Comparison of ENCODE assay signal across 25 cellular contexts in the genomic region with DNA sequence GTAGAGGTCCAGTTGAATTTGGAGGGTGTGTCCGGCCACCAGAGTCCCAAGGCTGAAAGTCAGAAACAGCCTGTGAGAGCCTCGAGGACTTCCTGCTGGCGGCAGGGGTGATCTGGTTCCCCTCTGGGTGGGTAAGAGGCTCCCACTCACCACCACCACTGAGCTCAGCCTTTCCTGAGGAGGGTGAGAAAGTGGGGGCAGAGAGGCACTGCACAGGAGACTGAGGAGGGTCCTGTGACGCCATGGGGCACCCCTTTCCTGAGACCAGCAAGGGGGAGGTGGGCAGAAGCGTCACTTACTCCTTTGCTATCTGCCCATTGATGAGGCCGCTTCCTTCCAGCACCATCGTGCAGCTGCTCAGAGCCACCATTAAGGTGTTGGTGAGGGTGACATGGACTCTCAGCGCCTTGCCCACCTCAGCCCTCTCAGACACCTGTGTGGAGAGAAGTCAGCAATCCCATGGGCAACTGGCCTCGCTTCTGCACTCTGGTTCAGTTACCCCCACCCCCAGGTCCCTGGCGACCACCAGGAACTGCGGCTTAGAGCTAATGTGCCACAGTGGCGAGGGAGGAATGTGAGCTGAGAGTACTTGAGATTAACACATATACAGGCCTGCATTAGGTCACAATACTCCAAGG. TPM values are rescaled to one million over a fixed set of nuclear protein-coding genes. Genes with fewer than 3 reads are reported as not detected.
"Had no signal": no experiment of that assay in that cellular context is flagged by ENCODE, and none has a peak within 500 bp of the region (broad histone marks: within the 10 kb centered on the region; RNA-seq: fewer than 3 reads in every experiment).

No MANE protein-coding gene starts in this region.

- H3K27ac Mint-ChIP-seq: activated CD4-positive, alpha-beta memory T cell treated with anti-CD3 and anti-CD28 coated beads for 36 hours; activated CD4-positive, alpha-beta T cell treated with anti-CD3 and anti-CD28 coated beads for 36 hours; activated naive CD4-positive, alpha-beta T cell treated with anti-CD3 and anti-CD28 coated beads, Interleukin-2, amount 10 ng/mL, durations not matched to agents 7 days and 5 days; natural killer cell treated with Interleukin-12 subunit alpha and Interleukin-12 subunit beta and Interleukin-15 and Interleukin-18, amount 100 ng/mL, for 72 hours; stimulated activated naive B cell treated with anti-CD40 and anti-IgM and Interleukin-4, amounts not matched to agents 10 μg/mL and 1 μg/mL and 100 μg/mL, for 72 hours; T-helper 1 cell treated with Interleukin-12 subunit alpha and Interleukin-12 subunit beta and Interleukin-4 antibody, amounts not matched to agents 30 μg/mL and 1 μg/mL, for 36 hours; WTC11 had no signal

- DNase-seq: activated CD4-positive, alpha-beta memory T cell treated with anti-CD3 and anti-CD28 coated beads for 36 hours; activated CD4-positive, alpha-beta T cell treated with anti-CD3 and anti-CD28 coated beads for 36 hours; activated effector memory CD4-positive, alpha-beta T cell treated with anti-CD3 and anti-CD28 coated beads, Interleukin-2, amount 50 U/mL, for 16 hours; activated naive CD4-positive, alpha-beta T cell treated with anti-CD3 and anti-CD28 coated beads, Interleukin-2, amount 10 ng/mL, durations not matched to agents 7 days and 5 days; activated T-cell treated with anti-CD3 and anti-CD28 coated beads for 4 hours; amygdala; foreskin fibroblast; left ventricle myocardium superior; nucleus accumbens; small intestine; stimulated activated CD4-positive, alpha-beta T cell treated with anti-CD3 and anti-CD28 coated beads, Interleukin-2, amount 100 ng/mL, for 24 hours; stimulated activated naive B cell treated with anti-CD40 and anti-IgM and Interleukin-4, amounts not matched to agents 10 μg/mL and 1 μg/mL and 100 μg/mL, for 72 hours; T1000; testis; trophoblast cell had no signal

- H3K36me3 Mint-ChIP-seq: activated CD4-positive, alpha-beta memory T cell treated with anti-CD3 and anti-CD28 coated beads for 36 hours; activated naive CD4-positive, alpha-beta T cell treated with anti-CD3 and anti-CD28 coated beads, Interleukin-2, amount 10 ng/mL, durations not matched to agents 7 days and 5 days; natural killer cell treated with Interleukin-12 subunit alpha and Interleukin-12 subunit beta and Interleukin-15 and Interleukin-18, amount 100 ng/mL, for 72 hours; WTC11 had no signal

- H3K9me3 ChIP-seq: testis had no signal

- ATAC-seq: activated CD4-positive, alpha-beta T cell treated with anti-CD3 and anti-CD28 coated beads for 36 hours; left ventricle myocardium superior; natural killer cell treated with Interleukin-12 subunit alpha and Interleukin-12 subunit beta and Interleukin-15 and Interleukin-18, amount 100 ng/mL, for 72 hours; sciatic nerve; WTC11 had no signal

- H3K9me3 Mint-ChIP-seq: natural killer cell treated with Interleukin-12 subunit alpha and Interleukin-12 subunit beta and Interleukin-15 and Interleukin-18, amount 100 ng/mL, for 72 hours had no signal

- H3K4me1 Mint-ChIP-seq: activated CD4-positive, alpha-beta T cell treated with anti-CD3 and anti-CD28 coated beads for 36 hours; activated naive CD4-positive, alpha-beta T cell treated with anti-CD3 and anti-CD28 coated beads, Interleukin-2, amount 10 ng/mL, durations not matched to agents 7 days and 5 days; WTC11 had no signal

- H3K36me3 ChIP-seq: cardiac muscle cell had no signal

- H3K4me1 ChIP-seq: testis had no signal

- H3K4me3 Mint-ChIP-seq: activated CD4-positive, alpha-beta memory T cell treated with anti-CD3 and anti-CD28 coated beads for 36 hours; activated CD4-positive, alpha-beta T cell treated with anti-CD3 and anti-CD28 coated beads for 36 hours; activated naive CD4-positive, alpha-beta T cell treated with anti-CD3 and anti-CD28 coated beads, Interleukin-2, amount 10 ng/mL, durations not matched to agents 7 days and 5 days; natural killer cell treated with Interleukin-12 subunit alpha and Interleukin-12 subunit beta and Interleukin-15 and Interleukin-18, amount 100 ng/mL, for 72 hours; stimulated activated naive B cell treated with anti-CD40 and anti-IgM and Interleukin-4, amounts not matched to agents 10 μg/mL and 1 μg/mL and 100 μg/mL, for 72 hours; T-helper 1 cell treated with Interleukin-12 subunit alpha and Interleukin-12 subunit beta and Interleukin-4 antibody, amounts not matched to agents 30 μg/mL and 1 μg/mL, for 36 hours; WTC11 had no signal

- H3K4me3 ChIP-seq: cardiac muscle cell, testis had no signal

- H3K27ac ChIP-seq: cardiac muscle cell, testis had no signal

- H3K27me3 Mint-ChIP-seq: stimulated activated naive B cell treated with anti-CD40 and anti-IgM and Interleukin-4, amounts not matched to agents 10 μg/mL and 1 μg/mL and 100 μg/mL, for 72 hours had no signal

- H3K27me3 ChIP-seq: cardiac muscle cell, testis had no signal

RNA-seq across cellular contexts. Expression of a gene that starts 10.0 kb away (rescaled TPM):
- total RNA-seq: activated CD4-positive, alpha-beta memory T cell treated with anti-CD3 and anti-CD28 coated beads for 36 hours; activated CD4-positive, alpha-beta T cell treated with anti-CD3 and anti-CD28 coated beads for 36 hours; cardiac muscle cell; cerebellum; glomerular endothelial cell; left ventricle myocardium superior; sciatic nerve; WTC11 had no signal
- polyA plus RNA-seq: cardiac muscle cell, mammary epithelial cell had no signal

RNA-seq across cellular contexts. Expression of a gene that starts 25.4 kb away (rescaled TPM):
- total RNA-seq: activated CD4-positive, alpha-beta memory T cell treated with anti-CD3 and anti-CD28 coated beads for 36 hours; activated CD4-positive, alpha-beta T cell treated with anti-CD3 and anti-CD28 coated beads for 36 hours; cardiac muscle cell; cerebellum; epithelial cell of proximal tubule; fibroblast of lung; glomerular endothelial cell; left ventricle myocardium superior; mammary epithelial cell; natural killer cell treated with Interleukin-12 subunit alpha and Interleukin-12 subunit beta and Interleukin-15 and Interleukin-18, amount 100 ng/mL, for 72 hours; sciatic nerve; WTC11 had no signal
- polyA plus RNA-seq: cardiac muscle cell, fibroblast of lung, mammary epithelial cell, small intestine had no signal

RNA-seq across cellular contexts. Expression of a gene that starts 55.9 kb away (rescaled TPM):
- total RNA-seq: activated CD4-positive, alpha-beta memory T cell treated with anti-CD3 and anti-CD28 coated beads for 36 hours; activated CD4-positive, alpha-beta T cell treated with anti-CD3 and anti-CD28 coated beads for 36 hours; epithelial cell of proximal tubule; fibroblast of lung; glomerular endothelial cell; mammary epithelial cell; natural killer cell treated with Interleukin-12 subunit alpha and Interleukin-12 subunit beta and Interleukin-15 and Interleukin-18, amount 100 ng/mL, for 72 hours; WTC11 had no signal
- polyA plus RNA-seq: fibroblast of lung, mammary epithelial cell, small intestine had no signal
